In genomic region chr2:86037141-86037794, GRCh38 we compare ENCODE assay signal across 8 cellular contexts.
DNase-seq lines count a peak whose midpoint lies in the region; ATAC-seq and TF ChIP-seq lines count a peak whose summit lies in the region.

No MANE protein-coding gene starts in this region.

- WGBS in endodermal cell (ENCODE audit: insufficient coverage in 1 of 2, insufficient read length in 1 of 2), 2 experiments, result 94 to 99% methylated on average over 9 to 12 of the region's 12 CpGs

- H3K4me1 ChIP-seq in endodermal cell (ENCODE audit: control insufficient read depth, insufficient read depth, low read length), result no peaks in the 10 kb centered on the region
- peaks cover 0 to 35% (median 14%) of the 10 kb centered on the region in 4 donors for H3K4me1 ChIP-seq in tibial artery

- H3K4me1 Mint-ChIP-seq in activated CD4-positive, alpha-beta memory T cell treated with anti-CD3 and anti-CD28 coated beads for 36 hours (ENCODE audit: low read depth), result peaks cover 77% of the 10 kb centered on the region
- H3K4me1 Mint-ChIP-seq in endodermal cell (peaks cover 11% of the 10 kb centered on the region), naive B cell (peaks cover 53 to 78% (median 55%) of the 10 kb centered on the region in 3 donors)

- no peaks in the 10 kb centered on the region for H3K9me3 Mint-ChIP-seq in activated CD4-positive, alpha-beta memory T cell treated with anti-CD3 and anti-CD28 coated beads for 36 hours
- H3K9me3 Mint-ChIP-seq in endodermal cell, result no peaks in the 10 kb centered on the region
- peaks cover 0 to 1% (median 0%) of the 10 kb centered on the region in 7 donors for H3K9me3 Mint-ChIP-seq in naive B cell

- intact Hi-C loops in activated CD4-positive, alpha-beta memory T cell treated with anti-CD3 and anti-CD28 coated beads for 36 hours (cut with micrococcal nuclease), result loop anchor here (1.0 to 10.0 kb wide), 6 partner anchors 43 to 525 kb away; partner anchors contain the start of genes ATOH8, CHMP3, IMMT and KDM3A
- intact Hi-C loops in tibial artery (cut with DNase I; ENCODE audit: low total_unique reads), result no loop called here

- H3K27me3 ChIP-seq in endodermal cell (ENCODE audit: control insufficient read depth, insufficient read depth, low read length, poor library complexity, severe bottlenecking), result no peaks in the 10 kb centered on the region
- H3K27me3 ChIP-seq in tibial artery, result no peaks in the 10 kb centered on the region

- no peaks in the 10 kb centered on the region for H3K9me3 ChIP-seq in endodermal cell (ENCODE audit: control insufficient read depth, low read length)
- H3K9me3 ChIP-seq in tibial artery, result no peaks in the 10 kb centered on the region

- H3K27ac ChIP-seq in endodermal cell (ENCODE audit: low read depth, low read length) (peak overlapping the region; percentile 95), tibial artery (peak overlapping the region; percentile 69 to 71)

- H3K9ac ChIP-seq in endodermal cell (ENCODE audit: extremely low read depth, low read length, poor library complexity, severe bottlenecking), result no peak overlapping the region

- H3K4me3 ChIP-seq in endodermal cell (ENCODE audit: low read length) (no peak overlapping the region), tibial artery (no peak overlapping the region)

- POLR2A ChIA-PET in activated CD4-positive, alpha-beta memory T cell treated with anti-CD3 and anti-CD28 coated beads for 36 hours (lab: Charles Lee), result interaction anchor here (1.1 to 3.0 kb wide), 4 partner anchors 38 to 184 kb away, joined by 4 to 16 read pairs (median 10); partner anchors contain the start of gene ST3GAL5

- H3K36me3 ChIP-seq in endodermal cell (ENCODE audit: control insufficient read depth, insufficient read depth, low read length) (peaks cover 82% of the 10 kb centered on the region), tibial artery (peaks cover 53 to 94% (median 54%) of the 10 kb centered on the region in 3 donors)

- peak overlapping the region; percentile 92 for H3K27ac Mint-ChIP-seq in activated CD4-positive, alpha-beta memory T cell treated with anti-CD3 and anti-CD28 coated beads for 36 hours
- H3K27ac Mint-ChIP-seq in endodermal cell (no peak overlapping the region), naive B cell (peak overlapping the region; percentile 96 to 100 (median 99))

- TF ChIP-seq CTCF in endodermal cell (conservative IDR thresholded peaks at IDR 0.05) (no peak), tibial artery (IDR thresholded peaks at IDR 0.05) (no peak)

- peaks cover 63% of the 10 kb centered on the region for H3K36me3 Mint-ChIP-seq in activated CD4-positive, alpha-beta memory T cell treated with anti-CD3 and anti-CD28 coated beads for 36 hours
- peaks cover 86% of the 10 kb centered on the region for H3K36me3 Mint-ChIP-seq in endodermal cell (ENCODE audit: low read depth)
- peaks cover 0 to 12% of the 10 kb centered on the region in 2 donors for H3K36me3 Mint-ChIP-seq in naive B cell

- ATAC-seq in naive B cell (ENCODE audit: low read depth in 2 of 2), result no peak
- ATAC-seq in GM18502 (IDR thresholded peaks at IDR 0.05; ENCODE audit: poor library complexity, unreplicated experiment), result no peak
- no peak for ATAC-seq in HG03521 (IDR thresholded peaks at IDR 0.05; ENCODE audit: unreplicated experiment)

- H3K27me3 Mint-ChIP-seq in activated CD4-positive, alpha-beta memory T cell treated with anti-CD3 and anti-CD28 coated beads for 36 hours, result no peaks in the 10 kb centered on the region
- H3K27me3 Mint-ChIP-seq in endodermal cell (ENCODE audit: insufficient read depth), result no peaks in the 10 kb centered on the region
- no peaks in the 10 kb centered on the region for H3K27me3 Mint-ChIP-seq in naive B cell

- CTCF ChIA-PET in activated CD4-positive, alpha-beta memory T cell treated with anti-CD3 and anti-CD28 coated beads for 36 hours (lab: Charles Lee), result interaction anchor here (0.6 to 11.3 kb wide), 13 partner anchors 22 to 442 kb away, joined by 3 to 137 read pairs (median 5); partner anchors contain the start of genes PTCD3 and ST3GAL5

- DNase-seq in M059J (ENCODE audit: low read depth) (peak; percentile 15), endodermal cell (no peak), naive B cell (peak; percentile 31), tibial artery (peak; percentile 82 to 84), middle frontal gyrus (ENCODE audit: extremely low spot score, low spot score) (no peak)
- peak; percentile 81 for DNase-seq in activated CD4-positive, alpha-beta memory T cell treated with anti-CD3 and anti-CD28 coated beads for 36 hours

- peak overlapping the region; percentile 51 for H3K4me3 Mint-ChIP-seq in activated CD4-positive, alpha-beta memory T cell treated with anti-CD3 and anti-CD28 coated beads for 36 hours
- H3K4me3 Mint-ChIP-seq in endodermal cell, result no peak overlapping the region
- H3K4me3 Mint-ChIP-seq in naive B cell, result peak overlapping the region; percentile 31 to 94 (median 80)

Comparison
In these comparisons a context has a peak if more than half of its experiments do, and no peak if none do; other contexts are left out.
1. DNase-seq: peak in M059J (single experiment), activated CD4-positive, alpha-beta memory T cell treated with anti-CD3 and anti-CD28 coated beads for 36 hours (single experiment), naive B cell (single experiment) and tibial artery (2 of 2); none in endodermal cell (single experiment) and middle frontal gyrus (single experiment).